Comparison of ENCODE assay signal across 20 cellular contexts in the genomic region with DNA sequence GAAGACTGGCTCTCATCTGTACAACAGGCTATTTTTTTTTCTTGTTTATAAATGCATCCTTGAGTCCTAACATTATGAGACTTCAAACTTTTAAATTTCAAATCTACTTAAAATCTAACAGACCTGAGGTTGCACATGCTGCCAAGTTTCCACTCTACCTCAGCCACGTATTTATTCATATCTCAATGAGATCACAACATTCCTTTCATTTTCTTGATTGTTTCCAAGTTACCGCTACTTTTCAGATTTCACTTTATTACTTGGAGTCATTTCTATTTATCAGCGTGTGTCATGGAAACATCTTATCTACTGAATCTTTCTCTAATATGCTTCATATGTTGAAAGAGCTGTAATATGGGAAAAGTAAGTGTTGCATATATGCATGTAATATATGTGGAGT.
"Had no signal": no experiment of that assay in that cellular context is flagged by ENCODE, and none has a peak within 500 bp of the region (broad histone marks: within the 10 kb centered on the region; RNA-seq: fewer than 3 reads in every experiment).

No MANE protein-coding gene starts in this region.

- H3K36me3 ChIP-seq: ascending aorta, cardiac muscle cell, esophagus squamous epithelium, right atrium auricular region, stomach had no signal

- H3K27ac ChIP-seq: ascending aorta, cardiac muscle cell, esophagus squamous epithelium, right atrium auricular region, skin epidermis, stomach had no signal

- H3K27ac Mint-ChIP-seq: activated CD4-positive, alpha-beta T cell treated with anti-CD3 and anti-CD28 coated beads, Interleukin-2, amount 10 ng/mL, durations not matched to agents 24 days and 14 days; activated CD8-positive, alpha-beta T cell treated with anti-CD3 and anti-CD28 coated beads for 36 hours; activated naive CD8-positive, alpha-beta T cell treated with anti-CD3 and anti-CD28 coated beads, Interleukin-2, amount 50 U/mL, for 24 hours; activated T-helper 17 cell treated with anti-CD3 and anti-CD28 coated beads, Interleukin-2, amount 50 U/mL, for 72 hours; natural killer cell treated with Interleukin-12 subunit alpha and Interleukin-12 subunit beta and Interleukin-15 and Interleukin-18, amount 100 ng/mL, for 72 hours; T-cell had no signal

- H3K4me3 Mint-ChIP-seq: activated CD4-positive, alpha-beta T cell treated with anti-CD3 and anti-CD28 coated beads, Interleukin-2, amount 10 ng/mL, durations not matched to agents 24 days and 14 days; activated CD8-positive, alpha-beta T cell treated with anti-CD3 and anti-CD28 coated beads for 36 hours; activated naive CD8-positive, alpha-beta T cell treated with anti-CD3 and anti-CD28 coated beads, Interleukin-2, amount 50 U/mL, for 24 hours; activated T-helper 17 cell treated with anti-CD3 and anti-CD28 coated beads, Interleukin-2, amount 50 U/mL, for 72 hours; natural killer cell treated with Interleukin-12 subunit alpha and Interleukin-12 subunit beta and Interleukin-15 and Interleukin-18, amount 100 ng/mL, for 72 hours; T-cell had no signal

- H3K4me1 Mint-ChIP-seq: activated CD4-positive, alpha-beta T cell treated with anti-CD3 and anti-CD28 coated beads, Interleukin-2, amount 10 ng/mL, durations not matched to agents 24 days and 14 days; activated naive CD8-positive, alpha-beta T cell treated with anti-CD3 and anti-CD28 coated beads, Interleukin-2, amount 50 U/mL, for 24 hours; activated T-helper 17 cell treated with anti-CD3 and anti-CD28 coated beads, Interleukin-2, amount 50 U/mL, for 72 hours; T-cell had no signal

- ATAC-seq: activated CD8-positive, alpha-beta T cell treated with anti-CD3 and anti-CD28 coated beads for 36 hours; activated naive CD8-positive, alpha-beta T cell treated with anti-CD3 and anti-CD28 coated beads, Interleukin-2, amount 50 U/mL, for 24 hours; activated T-helper 17 cell treated with anti-CD3 and anti-CD28 coated beads, Interleukin-2, amount 50 U/mL, for 72 hours; natural killer cell treated with Interleukin-12 subunit alpha and Interleukin-12 subunit beta and Interleukin-15 and Interleukin-18, amount 100 ng/mL, for 72 hours; T-cell had no signal

- DNase-seq: activated CD4-positive, alpha-beta T cell treated with anti-CD3 and anti-CD28 coated beads, Interleukin-2, amount 10 ng/mL, durations not matched to agents 24 days and 14 days; activated CD8-positive, alpha-beta T cell treated with anti-CD3 and anti-CD28 coated beads for 36 hours; activated naive CD4-positive, alpha-beta T cell treated with Interleukin-2 at 50 U/mL for 16 hours; activated naive CD8-positive, alpha-beta T cell treated with anti-CD3 and anti-CD28 coated beads, Interleukin-2, amount 50 U/mL, for 24 hours; activated T-cell treated with anti-CD3 and anti-CD28 coated beads, Interleukin-2, amount 50 U/mL, for 1 hour; dermis blood vessel endothelial cell; effector memory CD4-positive, alpha-beta T cell; esophagus squamous epithelium; nucleus accumbens; stimulated activated CD4-positive, alpha-beta T cell treated with anti-CD3 and anti-CD28 coated beads, Interleukin-15, amount 100 ng/mL, for 24 hours; stimulated activated CD4-positive, alpha-beta T cell treated with anti-CD3 and anti-CD28 coated beads, Interleukin-4, amount 100 ng/mL, for 1 hour; stomach; T-cell had no signal

- H3K27me3 ChIP-seq: ascending aorta, cardiac muscle cell, esophagus squamous epithelium, right atrium auricular region, stomach had no signal

- H3K4me1 ChIP-seq: ascending aorta, esophagus squamous epithelium, right atrium auricular region, stomach had no signal

- FAIRE-seq: endothelial cell of umbilical vein had no signal

- H3K36me3 Mint-ChIP-seq: T-cell had no signal

- H3K4me3 ChIP-seq: ascending aorta, cardiac muscle cell, esophagus squamous epithelium, right atrium auricular region, skin epidermis, stomach had no signal

- H3K9me3 ChIP-seq: ascending aorta, right atrium auricular region had no signal
